In genomic region chr6:3538536-3538935, GRCh38 we compare ENCODE assay signal across 23 cellular contexts.
A peak's percentile ranks its signal among the peaks of the same experiment; 100 is the strongest.
DNase-seq lines count a peak whose midpoint lies in the region; ATAC-seq, FAIRE-seq and TF ChIP-seq lines count a peak whose summit lies in the region.
"Had no signal": no experiment of that assay in that cellular context is flagged by ENCODE, and none has a peak within 500 bp of the region (broad histone marks: within the 10 kb centered on the region; RNA-seq: fewer than 3 reads in every experiment).

No MANE protein-coding gene starts in this region.

- FAIRE-seq in kidney (lab: Jason Lieb, UNC): no peak
- FAIRE-seq: GM12891 had no signal

- H3K27ac ChIP-seq in BLaER1 treated with 17β-estradiol and CSF1 and Interleukin-3, amounts not matched to agents 10 nM and 100 nM: no peak overlapping the region
- H3K27ac ChIP-seq in kidney (ENCODE audit: low read depth in 2 of 2, low read length in 2 of 2): no peak overlapping the region
- H3K27ac ChIP-seq: RWPE1 had no signal

- no peaks in the 10 kb centered on the region for H3K27me3 ChIP-seq in BLaER1 treated with 17β-estradiol and CSF1 and Interleukin-3, amounts not matched to agents 10 nM and 100 nM
- H3K27me3 ChIP-seq: MG63 had no signal

- no peak for TF ChIP-seq CTCF in mucosa of descending colon (IDR thresholded peaks at IDR 0.05)
- no peak for TF ChIP-seq CTCF in kidney (IDR thresholded peaks at IDR 0.05; ENCODE audit: borderline replicate concordance, extremely low read depth, insufficient read depth)

- no peak overlapping the region for H3K4me3 ChIP-seq in BLaER1 treated with 17β-estradiol and CSF1 and Interleukin-3, amounts not matched to agents 10 nM and 100 nM
- H3K4me3 ChIP-seq in mucosa of descending colon (no peak overlapping the region), kidney (ENCODE audit: low read length in 2 of 2) (no peak overlapping the region)
- H3K4me3 ChIP-seq: HAP-1, MG63 had no signal

- H3K4me2 ChIP-seq in BLaER1 treated with 17β-estradiol and CSF1 and Interleukin-3, amounts not matched to agents 10 nM and 100 nM: peak overlapping the region in 10 of 11 experiments; percentile 17 to 54 (median 38); a peak in 17 of 22 replicates

- peaks cover 10 to 40% (median 34%) of the 10 kb centered on the region in 10 experiments; a peak in 18 of 20 replicates for H3K4me1 ChIP-seq in BLaER1 treated with 17β-estradiol and CSF1 and Interleukin-3, amounts not matched to agents 10 nM and 100 nM
- H3K4me1 ChIP-seq in mucosa of descending colon (ENCODE audit: low read depth): peaks cover 15% of the 10 kb centered on the region
- H3K4me1 ChIP-seq in kidney (ENCODE audit: control insufficient read depth in 1 of 2, insufficient read depth in 1 of 2, low read depth in 1 of 2, low read length in 2 of 2): no peaks in the 10 kb centered on the region
- H3K4me1 ChIP-seq: HAP-1 had no signal

- H4K20me1 ChIP-seq in BLaER1 treated with 17β-estradiol and CSF1 and Interleukin-3, amounts not matched to agents 10 nM and 100 nM: no peaks in the 10 kb centered on the region

- DNase-seq in DMS53 treated with DMSO at 0.1 percent for 48 hours (lab: John Stamatoyannopoulos, UW; ENCODE audit: unreplicated experiment) (peak; percentile 6), dermis microvascular lymphatic vessel endothelial cell (ENCODE audit: low read depth in 2 of 2) (peak; percentile 97 to 98), glomerular endothelial cell (ENCODE audit: extremely low read depth, low read depth, low spot score) (peak; percentile 12), mucosa of descending colon (no peak), left lobe of liver (ENCODE audit: low spot score) (no peak), kidney (no peak)
- DNase-seq: Calu3, DMS79, GF-D8, GOT3, HFFc6, KBM-7, MG63, NCI-H1694 treated with DMSO at 0.1 percent for 48 hours, NCI-H446, NCI-H526, SHP77, T-helper 1 cell had no signal

- no peaks in the 10 kb centered on the region for H3K36me3 ChIP-seq in BLaER1 treated with 17β-estradiol and CSF1 and Interleukin-3, amounts not matched to agents 10 nM and 100 nM
- H3K36me3 ChIP-seq in mucosa of descending colon (ENCODE audit: low read depth): no peaks in the 10 kb centered on the region
- no peaks in the 10 kb centered on the region for H3K36me3 ChIP-seq in kidney (ENCODE audit: control insufficient read depth in 1 of 2, insufficient read depth in 2 of 2, low read length in 2 of 2)
- H3K36me3 ChIP-seq: HAP-1, MG63 had no signal

- no peak overlapping the region for H3K9ac ChIP-seq in BLaER1 treated with 17β-estradiol and CSF1 and Interleukin-3, amounts not matched to agents 10 nM and 100 nM
- H3K9ac ChIP-seq in kidney (ENCODE audit: low read length in 2 of 2): no peak overlapping the region

- intact Hi-C loops in mucosa of descending colon (cut with DNase I, micrococcal nuclease) (no loop called here), kidney (cut with DNase I) (no loop called here)

- no peaks in the 10 kb centered on the region for H3K9me3 ChIP-seq in BLaER1 treated with 17β-estradiol and CSF1 and Interleukin-3, amounts not matched to agents 10 nM and 100 nM (replicated peaks in 1 of 11)
- H3K9me3 ChIP-seq in mucosa of descending colon (no peaks in the 10 kb centered on the region), kidney (ENCODE audit: control insufficient read depth in 1 of 2, low read length in 2 of 2) (no peaks in the 10 kb centered on the region)
- H3K9me3 ChIP-seq: HAP-1, MG63 had no signal

- no peak for ATAC-seq in mucosa of descending colon
- no peak for ATAC-seq in left lobe of liver
- ATAC-seq: Panc1 had no signal

Comparison
In these comparisons a context has a peak if more than half of its experiments do, and no peak if none do; other contexts are left out.
1. DNase-seq: peak in DMS53 treated with DMSO at 0.1 percent for 48 hours (single experiment), dermis microvascular lymphatic vessel endothelial cell (2 of 2) and glomerular endothelial cell (single experiment); none in mucosa of descending colon (0 of 3), left lobe of liver (single experiment) and kidney (single experiment).